In genomic region chr2:19365126-19365525, GRCh38 we compare ENCODE assay signal across 1 cellular context.
TF ChIP-seq lines count a peak whose summit lies in the region.

No MANE protein-coding gene starts in this region.

TF ChIP-seq in SK-N-SH treated with all-trans-retinoic acid at 6 μM for 48 hours, 23 proteins besides CTCF, POLR2A, EP300 and RAD21 (continued from another document):
- TF ChIP-seq PATZ1 (CRISPR knock-in tag; IDR thresholded peaks at IDR 0.05; ENCODE audit: borderline replicate concordance): no peak
- no peak for TF ChIP-seq ZFP30 (CRISPR knock-in tag; IDR thresholded peaks at IDR 0.05)
- TF ChIP-seq OSR1 (CRISPR knock-in tag; IDR thresholded peaks at IDR 0.05): no peak
- no peak for TF ChIP-seq ESRRG (CRISPR knock-in tag; IDR thresholded peaks at IDR 0.05)
